In the genomic region with DNA sequence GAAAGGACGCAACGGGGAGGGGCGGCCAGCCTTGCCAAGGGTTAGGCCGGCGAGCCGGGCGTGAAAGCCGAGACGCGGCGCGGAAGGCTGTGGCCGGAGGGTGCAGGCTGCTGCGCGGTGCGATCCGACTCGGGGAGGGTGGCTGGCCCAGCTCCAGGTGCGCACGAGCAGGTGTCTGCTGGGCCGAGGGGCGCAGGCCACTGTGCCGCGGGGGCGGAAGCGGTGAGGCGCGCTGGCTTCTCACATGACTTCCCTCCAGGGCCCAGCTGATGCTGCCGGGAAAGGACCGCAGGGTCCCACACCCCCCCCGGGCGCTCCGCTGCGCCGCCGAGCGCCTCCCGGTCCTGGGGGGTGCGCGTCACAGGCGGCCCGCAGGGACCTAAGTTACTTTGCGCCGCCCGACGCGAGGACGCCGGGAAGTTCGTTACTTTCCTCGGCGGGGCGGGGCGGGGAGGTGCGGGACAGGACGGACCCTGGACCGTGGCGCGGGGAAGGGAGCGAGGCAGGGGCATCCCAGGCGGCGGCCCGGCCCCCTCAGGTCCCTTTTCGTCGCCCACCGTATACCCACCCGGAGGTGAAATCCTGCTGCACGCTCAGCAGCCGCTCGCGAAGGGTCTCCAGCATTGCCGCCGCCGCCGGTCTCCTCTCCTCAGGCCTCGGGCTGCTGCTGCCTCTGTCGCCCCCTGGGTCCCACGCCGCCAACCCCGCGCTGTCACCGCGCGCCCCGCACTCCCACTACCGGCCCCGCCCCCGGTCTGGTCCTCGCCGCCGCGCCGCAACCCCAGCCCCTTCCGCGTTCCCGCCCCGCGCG, we compare ENCODE assay signal across 8 cellular contexts. TPM values are rescaled to one million over a fixed set of nuclear protein-coding genes. Genes with fewer than 3 reads are reported as not detected.
DNase-seq lines count a peak whose midpoint lies in the region; ATAC-seq and TF ChIP-seq lines count a peak whose summit lies in the region.

A gene with protein sequence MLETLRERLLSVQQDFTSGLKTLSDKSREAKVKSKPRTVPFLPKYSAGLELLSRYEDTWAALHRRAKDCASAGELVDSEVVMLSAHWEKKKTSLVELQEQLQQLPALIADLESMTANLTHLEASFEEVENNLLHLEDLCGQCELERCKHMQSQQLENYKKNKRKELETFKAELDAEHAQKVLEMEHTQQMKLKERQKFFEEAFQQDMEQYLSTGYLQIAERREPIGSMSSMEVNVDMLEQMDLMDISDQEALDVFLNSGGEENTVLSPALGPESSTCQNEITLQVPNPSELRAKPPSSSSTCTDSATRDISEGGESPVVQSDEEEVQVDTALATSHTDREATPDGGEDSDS (minus strand): TSS at position 783 of the 811 bp plus-strand sequence. CDS start 159 bp downstream, at position 624.

- 1% methylated on average over 57 to 82 of the region's 99 CpGs for WGBS in lower leg skin, 2 donors

- no peaks in the 10 kb centered on the region for H3K27me3 Mint-ChIP-seq in dendritic cell treated with granulocyte-macrophage colony-stimulating factor and Interleukin-4, amounts not matched to agents 40 ng/mL and 50 ng/mL, for 4 days

- ATAC-seq in HG03045 (IDR thresholded peaks at IDR 0.05; ENCODE audit: unreplicated experiment): peak; percentile 74

- peaks cover 37% of the 10 kb centered on the region for H3K4me1 Mint-ChIP-seq in dendritic cell treated with granulocyte-macrophage colony-stimulating factor and Interleukin-4, amounts not matched to agents 40 ng/mL and 50 ng/mL, for 4 days (ENCODE audit: low read depth)

- intact Hi-C loops in dendritic cell treated with granulocyte-macrophage colony-stimulating factor and Interleukin-4, amounts not matched to agents 40 ng/mL and 50 ng/mL, for 4 days (cut with micrococcal nuclease): no loop called here
- intact Hi-C loops in lower leg skin (cut with DNase I; ENCODE audit: low total_unique reads): no loop called here

- H3K9me3 Mint-ChIP-seq in dendritic cell treated with granulocyte-macrophage colony-stimulating factor and Interleukin-4, amounts not matched to agents 40 ng/mL and 50 ng/mL, for 4 days: no peaks in the 10 kb centered on the region

- CTCF ChIA-PET in AG04449 (lab: Yijun Ruan, JAX): interaction anchor here (0.6 to 1.0 kb wide), 3 partner anchors 9 to 539 kb away, joined by 3 read pairs; no protein-coding TSS in a partner anchor

- DNase-seq in AG04449 (ENCODE audit: low read depth, low spot score): no peak
- peak; percentile 74 for DNase-seq in NCI-H2196 (lab: John Stamatoyannopoulos, UW; ENCODE audit: unreplicated experiment)
- DNase-seq in activated CD4-positive, alpha-beta T cell treated with anti-CD3 and anti-CD28 coated beads, Interleukin-2, amount 50 U/mL, for 1 hour: peak; percentile 77
- peak; percentile 72 to 95 for DNase-seq in lower leg skin (ENCODE audit: low spot score in 2 of 2)
- peak; percentile 73 to 77 for DNase-seq in stimulated activated CD4-positive, alpha-beta T cell treated with anti-CD3 and anti-CD28 coated beads, Interleukin-4, amount 100 ng/mL, for 48 hours (ENCODE audit: low read depth in 2 of 2)

- POLR2A ChIA-PET in AG04449 (lab: Yijun Ruan, JAX): no interaction called here

- peak within 1 kb of the TSS; percentile 57 for H3K27ac Mint-ChIP-seq in dendritic cell treated with granulocyte-macrophage colony-stimulating factor and Interleukin-4, amounts not matched to agents 40 ng/mL and 50 ng/mL, for 4 days

- no peak for TF ChIP-seq CTCF in AG04449 (IDR thresholded peaks at IDR 0.05; ENCODE audit: insufficient read depth, low read length, missing control alignments)
- TF ChIP-seq CTCF in lower leg skin (IDR thresholded peaks at IDR 0.05): no peak

- peak within 1 kb of the TSS; percentile 81 for H3K4me3 Mint-ChIP-seq in dendritic cell treated with granulocyte-macrophage colony-stimulating factor and Interleukin-4, amounts not matched to agents 40 ng/mL and 50 ng/mL, for 4 days

- TF ChIP-seq POLR2A in GM18526 (IDR thresholded peaks at IDR 0.05; ENCODE audit: extremely low read depth, insufficient read length) (peak; percentile 57), lower leg skin (IDR thresholded peaks at IDR 0.05) (no peak)

- H3K4me3 ChIP-seq in AG04449 (ENCODE audit: low read depth, low read length) (peak within 1 kb of the TSS; percentile 76), lower leg skin (ENCODE audit: low read depth, poor library complexity, severe bottlenecking) (peak within 1 kb of the TSS; percentile 78)

- peaks cover 15% of the 10 kb centered on the region for H3K36me3 Mint-ChIP-seq in dendritic cell treated with granulocyte-macrophage colony-stimulating factor and Interleukin-4, amounts not matched to agents 40 ng/mL and 50 ng/mL, for 4 days (ENCODE audit: low read depth)

RNA-seq across cellular contexts. Expression of the gene that starts here (rescaled TPM):
- total RNA-seq in lower leg skin: 10 to 100 TPM in 3 of 4 donors, 1 to 10 TPM in 1; 9.4 to 13.2 (median 11.6) TPM
